ENCODE assay signal across 8 cellular contexts in the genomic region with DNA sequence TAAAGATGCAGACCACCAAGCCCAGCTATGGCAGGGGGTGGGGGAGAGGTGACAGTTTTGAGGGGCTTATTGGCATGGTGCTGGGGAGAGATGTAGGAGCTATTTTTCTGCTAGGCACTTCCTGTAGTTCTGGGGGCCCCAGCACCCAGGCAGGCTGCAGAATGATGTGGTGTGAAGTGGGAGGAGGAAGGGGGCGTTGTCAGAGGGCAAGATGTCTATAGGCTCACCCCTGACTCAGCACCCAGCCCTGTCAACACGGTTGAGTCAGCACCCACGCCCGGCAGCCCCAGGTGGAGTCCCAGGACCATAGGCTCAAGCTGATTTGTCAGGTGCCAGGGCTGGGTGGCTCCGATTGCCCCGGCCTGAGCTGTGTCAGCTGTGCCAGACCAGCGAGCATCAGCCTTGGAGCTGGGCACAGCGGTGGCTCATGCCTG. TPM values are rescaled to one million over a fixed set of nuclear protein-coding genes. Genes with fewer than 3 reads are reported as not detected.
DNase-seq lines count a peak whose midpoint lies in the region; ATAC-seq and TF ChIP-seq lines count a peak whose summit lies in the region.
"Had no signal": no experiment of that assay in that cellular context is flagged by ENCODE, and none has a peak within 500 bp of the region (broad histone marks: within the 10 kb centered on the region; RNA-seq: fewer than 3 reads in every experiment).

No MANE protein-coding gene starts in this region.

- H3K27me3 ChIP-seq in Panc1 (ENCODE audit: control insufficient read depth, insufficient read depth, low read length) = no peaks in the 10 kb centered on the region

- DNase-seq in Panc1 (ENCODE audit: low read depth, low spot score) (peak; percentile 65), cardiac septum (ENCODE audit: low spot score) (peak; percentile 93), epidermal melanocyte (ENCODE audit: insufficient read length, low spot score) (no peak), mesothelial cell of epicardium (ENCODE audit: low spot score in 2 of 2, unreplicated experiment in 2 of 2) (no peak)
- DNase-seq in activated T-helper 9 cell treated with anti-CD3 and anti-CD28 coated beads, Interleukin-2, amount 50 U/mL, for 16 hours (ENCODE audit: low read depth) = peak; percentile 92
- peak; percentile 97 for DNase-seq in stimulated activated CD4-positive, alpha-beta T cell treated with anti-CD3 and anti-CD28 coated beads, Interleukin-2, amount 100 ng/mL, for 4 hours (ENCODE audit: low read depth)

- in situ Hi-C loops in Panc1 (cut with HindIII; ENCODE audit: low pct_unique_long_range_greater_than_20kb, low sequenced_read_pairs) = no loop called here

- TF ChIP-seq CTCF in Panc1 (IDR thresholded peaks at IDR 0.05) (no peak), mesothelial cell of epicardium (IDR thresholded peaks at IDR 0.05; ENCODE audit: unreplicated experiment) (no peak)

- H3K27me3 Mint-ChIP-seq in mesothelial cell of epicardium (ENCODE audit: low read depth) = peaks cover 69% of the 10 kb centered on the region

- no peaks in the 10 kb centered on the region for H3K9me3 ChIP-seq in Panc1 (ENCODE audit: control insufficient read depth, insufficient read depth, low read depth, low read length)

- no peak overlapping the region for H3K27ac ChIP-seq in Panc1 (ENCODE audit: low read length)
- H3K27ac ChIP-seq: VCaP had no signal

- H3K4me3 ChIP-seq in Panc1 (ENCODE audit: low read depth in 2 of 2, low read length in 2 of 2) = no peak overlapping the region

- H3K36me3 ChIP-seq in Panc1 (ENCODE audit: control insufficient read depth, insufficient read depth, low read length) = no peaks in the 10 kb centered on the region

- H3K4me3 Mint-ChIP-seq in mesothelial cell of epicardium = no peak overlapping the region

- H3K27ac Mint-ChIP-seq in mesothelial cell of epicardium = no peak overlapping the region

- H3K4me1 ChIP-seq in Panc1 (ENCODE audit: control insufficient read depth, insufficient read depth, low read length) = peaks cover 13% of the 10 kb centered on the region; the same call in 1 of the 2 replicates

- ATAC-seq in GM21528 (IDR thresholded peaks at IDR 0.05; ENCODE audit: low FRiP score, unreplicated experiment) = peak; percentile 47
- ATAC-seq in Panc1 = peak; percentile 89

- H3K4me1 Mint-ChIP-seq in mesothelial cell of epicardium = peaks cover 11% of the 10 kb centered on the region

- POLR2A ChIA-PET in Panc1 (lab: Charles Lee) = no interaction called here

- H3K36me3 Mint-ChIP-seq in mesothelial cell of epicardium = no peaks in the 10 kb centered on the region

- CTCF ChIA-PET in Panc1 (lab: Charles Lee) = interaction anchor here (0.7 to 1.2 kb wide), 2 partner anchors 26 to 53 kb away, joined by 3 read pairs; no protein-coding TSS in a partner anchor

- BruUV-seq in Panc1 (replicated peaks; lab: Mats Ljungman, UMichigan) = no TSS peak

- no peaks in the 10 kb centered on the region for H3K9me3 Mint-ChIP-seq in mesothelial cell of epicardium

- intact Hi-C loops in Panc1 (cut with micrococcal nuclease; ENCODE audit: unreplicated experiment) = no loop called here
- intact Hi-C loops in cardiac septum (cut with DNase I) = no loop called here

RNA-seq across cellular contexts. Expression of a gene that starts 5.8 kb away (rescaled TPM):
- 3.5 TPM for total RNA-seq in Panc1 (2021; ENCODE audit: unreplicated experiment)
- polyA plus RNA-seq in Panc1 (2012; ENCODE audit: insufficient read length) = 8.4 TPM
- total RNA-seq in cardiac septum = 44.6 TPM
- total RNA-seq in mesothelial cell of epicardium = 10.9 to 12.8 TPM (median 12.3 TPM) in 3 replicates

Comparison
In these comparisons a context has a peak if more than half of its experiments do, and no peak if none do; other contexts are left out.
1. DNase-seq: peak in Panc1 (single experiment), activated T-helper 9 cell treated with anti-CD3 and anti-CD28 coated beads, Interleukin-2, amount 50 U/mL, for 16 hours (single experiment), cardiac septum (single experiment) and stimulated activated CD4-positive, alpha-beta T cell treated with anti-CD3 and anti-CD28 coated beads, Interleukin-2, amount 100 ng/mL, for 4 hours (single experiment); none in epidermal melanocyte (single experiment) and mesothelial cell of epicardium (0 of 2).